10 cellular contexts compared by ENCODE assay signal in the genomic region with DNA sequence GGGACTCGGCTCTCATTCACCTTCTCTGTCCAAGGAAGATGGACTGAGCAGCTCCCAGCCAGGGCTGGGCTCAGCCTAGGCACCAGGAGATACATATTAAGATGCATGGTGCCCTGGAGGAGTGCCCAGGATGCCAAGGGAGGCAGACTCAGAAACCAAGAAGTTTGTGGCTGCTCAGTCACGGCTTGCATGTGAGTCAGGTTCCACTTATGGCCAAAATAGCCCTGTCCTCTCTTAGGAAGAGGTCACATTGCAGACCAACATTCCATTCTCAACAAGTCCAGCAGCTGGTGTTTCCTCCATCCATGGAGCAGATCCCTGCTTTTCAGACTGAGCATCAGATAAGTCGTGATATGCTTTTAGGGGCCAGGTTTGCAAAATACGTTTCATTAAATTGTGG. TPM values are rescaled to one million over a fixed set of nuclear protein-coding genes. Genes with fewer than 3 reads are reported as not detected.
DNase-seq lines count a peak whose midpoint lies in the region; ATAC-seq lines count a peak whose summit lies in the region.
"Had no signal": no experiment of that assay in that cellular context is flagged by ENCODE, and none has a peak within 500 bp of the region (broad histone marks: within the 10 kb centered on the region; RNA-seq: fewer than 3 reads in every experiment).

No MANE protein-coding gene starts in this region.

- intact Hi-C loops in naive thymus-derived CD4-positive, alpha-beta T cell (cut with micrococcal nuclease) = no loop called here

- H3K4me1 Mint-ChIP-seq in naive thymus-derived CD4-positive, alpha-beta T cell = peaks cover 0 to 44% (median 8%) of the 10 kb centered on the region in 7 donors
- peaks cover 43% of the 10 kb centered on the region for H3K4me1 Mint-ChIP-seq in T-helper 2 cell treated with Interferon-gamma antibody and Interleukin-4, amounts not matched to agents 5 μg/mL and 100 μg/mL, for 36 hours (ENCODE audit: low read depth)
- H3K4me1 Mint-ChIP-seq: IgD-negative memory B cell had no signal

- no peaks in the 10 kb centered on the region for H3K36me3 ChIP-seq in naive thymus-derived CD4-positive, alpha-beta T cell (ENCODE audit: control insufficient read depth in 2 of 3, insufficient read depth in 3 of 3, low read length in 3 of 3)

- CTCF ChIA-PET in naive thymus-derived CD4-positive, alpha-beta T cell (lab: Charles Lee) = no interaction called here

- no peaks in the 10 kb centered on the region for H3K4me1 ChIP-seq in naive thymus-derived CD4-positive, alpha-beta T cell (ENCODE audit: control insufficient read depth in 2 of 2, insufficient read depth in 2 of 2, low read length in 2 of 2)

- H3K36me3 Mint-ChIP-seq in naive thymus-derived CD4-positive, alpha-beta T cell = peaks cover 0 to 17% (median 0%) of the 10 kb centered on the region in 5 donors
- peaks cover 22% of the 10 kb centered on the region for H3K36me3 Mint-ChIP-seq in T-helper 2 cell treated with Interferon-gamma antibody and Interleukin-4, amounts not matched to agents 5 μg/mL and 100 μg/mL, for 36 hours (ENCODE audit: low read depth)
- H3K36me3 Mint-ChIP-seq: IgD-negative memory B cell had no signal

- H3K4me3 ChIP-seq in naive thymus-derived CD4-positive, alpha-beta T cell (ENCODE audit: low read length) = no peak overlapping the region

- no peak overlapping the region for H3K4me3 Mint-ChIP-seq in naive thymus-derived CD4-positive, alpha-beta T cell
- H3K4me3 Mint-ChIP-seq in T-helper 2 cell treated with Interferon-gamma antibody and Interleukin-4, amounts not matched to agents 5 μg/mL and 100 μg/mL, for 36 hours = no peak overlapping the region
- H3K4me3 Mint-ChIP-seq: IgD-negative memory B cell had no signal

- in situ Hi-C loops in Caki2 (cut with HindIII; ENCODE audit: low pct_unique_long_range_greater_than_20kb, low sequenced_read_pairs) = no loop called here

- no peak overlapping the region for H3K27ac ChIP-seq in naive thymus-derived CD4-positive, alpha-beta T cell (ENCODE audit: low read depth, low read length)

- DNase-seq in Caki2 (ENCODE audit: low read depth) = peak; percentile 74
- DNase-seq in NCI-H460 (ENCODE audit: extremely low read depth, low read depth) = peak; percentile 65
- peak; percentile 76 for DNase-seq in epidermal melanocyte (ENCODE audit: insufficient read length, low spot score)
- DNase-seq in naive thymus-derived CD4-positive, alpha-beta T cell = no peak
- no peak for DNase-seq in T-helper 2 cell treated with Interferon-gamma antibody and Interleukin-4, amounts not matched to agents 5 μg/mL and 100 μg/mL, for 36 hours (ENCODE audit: low spot score)
- DNase-seq in activated T-cell treated with anti-CD3 and anti-CD28 coated beads, Interleukin-2, amount 50 U/mL, for 1 hour = no peak
- no peak for DNase-seq in effector CD8-positive, alpha-beta T cell (lab: John Stamatoyannopoulos, UW)
- DNase-seq: NCI-H774 had no signal

- H3K27ac Mint-ChIP-seq in naive thymus-derived CD4-positive, alpha-beta T cell = no peak overlapping the region
- H3K27ac Mint-ChIP-seq in T-helper 2 cell treated with Interferon-gamma antibody and Interleukin-4, amounts not matched to agents 5 μg/mL and 100 μg/mL, for 36 hours = no peak overlapping the region

- peaks cover 0 to 26% (median 5%) of the 10 kb centered on the region in 5 donors for H3K27me3 Mint-ChIP-seq in naive thymus-derived CD4-positive, alpha-beta T cell
- no peaks in the 10 kb centered on the region for H3K27me3 Mint-ChIP-seq in T-helper 2 cell treated with Interferon-gamma antibody and Interleukin-4, amounts not matched to agents 5 μg/mL and 100 μg/mL, for 36 hours (ENCODE audit: low read depth)

- H3K9me3 ChIP-seq in naive thymus-derived CD4-positive, alpha-beta T cell (ENCODE audit: control insufficient read depth in 2 of 3, low read length in 3 of 3) = no peaks in the 10 kb centered on the region

- H3K27me3 ChIP-seq in naive thymus-derived CD4-positive, alpha-beta T cell (ENCODE audit: control insufficient read depth in 2 of 2, insufficient read depth in 2 of 2, low read length in 2 of 2) = peaks cover 0 to 3% of the 10 kb centered on the region in 2 donors

- ATAC-seq in naive thymus-derived CD4-positive, alpha-beta T cell = peak; percentile 49
- no peak for ATAC-seq in GM21447 (IDR thresholded peaks at IDR 0.05; ENCODE audit: unreplicated experiment)

- no peaks in the 10 kb centered on the region for H3K9me3 Mint-ChIP-seq in naive thymus-derived CD4-positive, alpha-beta T cell
- no peaks in the 10 kb centered on the region for H3K9me3 Mint-ChIP-seq in T-helper 2 cell treated with Interferon-gamma antibody and Interleukin-4, amounts not matched to agents 5 μg/mL and 100 μg/mL, for 36 hours

- POLR2A ChIA-PET in naive thymus-derived CD4-positive, alpha-beta T cell (lab: Charles Lee) = no interaction called here

RNA-seq across cellular contexts. Expression of gene CDCP1, which starts 21.8 kb away (rescaled TPM):
- 11.3 and 11.4 TPM in 2 replicates for total RNA-seq in Caki2 (2014; rRNA removed; shearing (Covaris generic); ENCODE audit: low replicate concordance)
- total RNA-seq in NCI-H460 (2014; rRNA removed; shearing (Covaris generic)) = 47.5 and 47.7 TPM in 2 replicates
- 3.3 and 4.3 TPM in 2 replicates for polyA plus RNA-seq in NCI-H460 (2014; cell fraction: nucleus; rRNA removed)
- 1 to 10 TPM in 2 of 5 experiments, under 1 TPM in 3; 0.05 to 7.2 (median 0.81) TPM for total RNA-seq in naive thymus-derived CD4-positive, alpha-beta T cell
- 1 to 10 TPM in 1 of 2 donors, under 1 TPM in 1; 0.21 to 1.0 TPM for polyA plus RNA-seq in naive thymus-derived CD4-positive, alpha-beta T cell
- polyA plus RNA-seq: IgD-negative memory B cell had no signal

Comparison
In these comparisons a context has a peak if more than half of its experiments do, and no peak if none do; other contexts are left out.
1. DNase-seq: peak in Caki2 (single experiment), NCI-H460 (single experiment) and epidermal melanocyte (single experiment); none in naive thymus-derived CD4-positive, alpha-beta T cell (0 of 9), T-helper 2 cell treated with Interferon-gamma antibody and Interleukin-4, amounts not matched to agents 5 μg/mL and 100 μg/mL, for 36 hours (single experiment), activated T-cell treated with anti-CD3 and anti-CD28 coated beads, Interleukin-2, amount 50 U/mL, for 1 hour (single experiment) and effector CD8-positive, alpha-beta T cell (single experiment).